ENCODE assay signal across 25 cellular contexts in the genomic region with DNA sequence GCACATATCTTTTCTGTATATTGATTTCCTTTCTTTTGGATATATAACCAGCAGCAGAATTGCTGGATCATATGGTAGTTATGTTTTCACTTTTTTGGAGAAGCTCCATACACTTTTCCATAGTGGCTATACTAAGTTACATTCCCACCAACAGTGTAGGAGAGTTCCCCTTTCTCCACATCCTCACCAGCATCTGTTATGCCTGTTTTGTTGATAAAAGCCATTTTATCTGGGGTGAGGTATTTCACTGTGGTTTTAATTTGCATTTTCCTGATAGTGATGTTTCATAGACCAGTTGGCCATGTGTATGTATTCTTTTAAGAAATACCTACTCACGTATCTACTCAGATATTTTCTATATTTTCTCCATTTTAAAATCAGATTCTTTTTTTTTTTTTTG.
"Had no signal": no experiment of that assay in that cellular context is flagged by ENCODE, and none has a peak within 500 bp of the region (broad histone marks: within the 10 kb centered on the region; RNA-seq: fewer than 3 reads in every experiment).

No MANE protein-coding gene starts in this region.

- H3K4me1 Mint-ChIP-seq: IgD-negative memory B cell had no signal

- H3K36me3 Mint-ChIP-seq: IgD-negative memory B cell had no signal

- H3K36me3 ChIP-seq: MG63 had no signal

- H3K27ac ChIP-seq: HL-60, RWPE1 had no signal

- ATAC-seq: Panc1, PC-3 had no signal

- H3K4me3 Mint-ChIP-seq: IgD-negative memory B cell had no signal

- H3K27me3 ChIP-seq: MG63 had no signal

- H3K27me3 Mint-ChIP-seq: IgD-negative memory B cell had no signal

- H3K9me3 ChIP-seq: MG63, SK-N-SH had no signal

- H3K27ac Mint-ChIP-seq: IgD-negative memory B cell had no signal

- H3K4me3 ChIP-seq: MG63 had no signal

- FAIRE-seq: HTR-8/SVneo had no signal

- H3K4me2 ChIP-seq: SK-N-SH had no signal

- H3K9ac ChIP-seq: SK-N-SH had no signal

- DNase-seq: Karpas-422, KG1, MG63, NCI-H1092, NCI-H1105 treated with DMSO at 0.1 percent for 48 hours, NCI-H1417 treated with DMSO at 0.1 percent for 48 hours, NCI-H146, NCI-H1694 treated with DMSO at 0.1 percent for 48 hours, NCI-H1930, NCI-H2081, NCI-H2107, NCI-H226, NCI-H446, NCI-H510A, NCI-H524 treated with DMSO at 0.1 percent for 48 hours, NCI-H69, NCI-H774, PC-3, SHP77, SK-N-SH had no signal
